17 cellular contexts compared by ENCODE assay signal in the genomic region with DNA sequence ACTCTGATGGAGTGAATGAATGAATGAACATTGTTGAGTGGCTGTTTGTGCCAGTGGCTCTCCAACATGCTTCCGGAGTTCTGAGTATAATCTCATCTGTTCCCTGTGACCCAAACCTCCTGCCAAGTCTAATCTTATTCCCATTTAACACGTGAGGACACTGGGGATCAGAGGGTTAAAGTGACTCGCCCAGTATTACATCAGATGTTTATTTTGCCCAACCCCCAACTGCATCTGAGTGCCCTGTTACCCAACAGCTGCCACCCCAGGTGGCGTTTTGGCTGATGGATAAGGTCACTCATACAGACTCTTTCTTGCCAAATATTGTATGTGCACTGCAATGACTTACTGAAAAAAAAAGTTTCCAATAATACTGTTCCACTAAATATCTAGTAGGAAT.
DNase-seq lines count a peak whose midpoint lies in the region; ATAC-seq and TF ChIP-seq lines count a peak whose summit lies in the region.
"Had no signal": no experiment of that assay in that cellular context is flagged by ENCODE, and none has a peak within 500 bp of the region (broad histone marks: within the 10 kb centered on the region; RNA-seq: fewer than 3 reads in every experiment).

No MANE protein-coding gene starts in this region.

- peaks cover 7% of the 10 kb centered on the region for H3K27me3 Mint-ChIP-seq in neural progenitor cell (ENCODE audit: insufficient read depth, low read depth)

- no peaks in the 10 kb centered on the region for H3K36me3 Mint-ChIP-seq in neural progenitor cell
- H3K36me3 Mint-ChIP-seq: CD4-positive, CD25-positive, alpha-beta regulatory T cell; natural killer cell treated with Interleukin-12 subunit alpha and Interleukin-12 subunit beta and Interleukin-15 and Interleukin-18, amount 100 ng/mL, for 72 hours had no signal

- peaks cover 49% of the 10 kb centered on the region for H3K4me1 Mint-ChIP-seq in neural progenitor cell

- H3K9me3 Mint-ChIP-seq in neural progenitor cell: peaks cover 6% of the 10 kb centered on the region
- H3K9me3 Mint-ChIP-seq: activated CD4-positive, alpha-beta memory T cell treated with anti-CD3 and anti-CD28 coated beads, Interleukin-2, amount 10 ng/mL, durations not matched to agents 7 days and 5 days; natural killer cell treated with Interleukin-12 subunit alpha and Interleukin-12 subunit beta and Interleukin-15 and Interleukin-18, amount 100 ng/mL, for 72 hours had no signal

- H2AFZ ChIP-seq in neural progenitor cell (replicated peaks): no peak overlapping the region

- intact Hi-C loops in gastrocnemius medialis (cut with DNase I; ENCODE audit: low total_unique reads): no loop called here

- DNase-seq in NCI-H2171 (lab: John Stamatoyannopoulos, UW): peak; percentile 95
- DNase-seq in WERI-Rb-1: peak; percentile 45
- no peak for DNase-seq in neural progenitor cell (ENCODE audit: low spot score)
- no peak for DNase-seq in activated CD4-positive, alpha-beta T cell treated with anti-CD3 and anti-CD28 coated beads, Interleukin-2, amount 50 U/mL, for 4 hours
- DNase-seq in gastrocnemius medialis: no peak
- no peak for DNase-seq in NCI-H1930 (lab: John Stamatoyannopoulos, UW)
- DNase-seq: activated CD4-positive, alpha-beta memory T cell treated with anti-CD3 and anti-CD28 coated beads, Interleukin-2, amount 10 ng/mL, durations not matched to agents 7 days and 5 days; activated gamma-delta T cell; CD4-positive, CD25-positive, alpha-beta regulatory T cell; head of caudate nucleus; MM.1S; sigmoid colon; T-helper 2 cell had no signal

- POLR2A ChIA-PET in HEK293 (lab: Yijun Ruan, JAX): no interaction called here

- no peak for TF ChIP-seq POLR2A in gastrocnemius medialis (IDR thresholded peaks at IDR 0.05)

- CTCF ChIA-PET in HEK293 (lab: Yijun Ruan, JAX): no interaction called here

- peaks cover 29% of the 10 kb centered on the region for H3F3A ChIP-seq in neural progenitor cell (ENCODE audit: low read depth)

- in situ Hi-C loops in gastrocnemius medialis (cut with MboI; ENCODE audit: low sequenced_read_pairs in 4 of 4): no loop called here

- no peaks in the 10 kb centered on the region for H3K79me2 ChIP-seq in neural progenitor cell (ENCODE audit: low read depth)

- no peaks in the 10 kb centered on the region for H4K20me1 ChIP-seq in neural progenitor cell (ENCODE audit: low read depth)

- H3K36me3 ChIP-seq in HEK293 (ENCODE audit: control insufficient read depth in 2 of 2, insufficient read depth in 1 of 2, low read length in 2 of 2) (no peaks in the 10 kb centered on the region), WERI-Rb-1 (no peaks in the 10 kb centered on the region), neural progenitor cell (no peaks in the 10 kb centered on the region), gastrocnemius medialis (no peaks in the 10 kb centered on the region)
- H3K36me3 ChIP-seq: cardiac muscle cell, sigmoid colon had no signal

- H3K4me3 ChIP-seq in HEK293 (ENCODE audit: low read depth, low read length) (no peak overlapping the region), WERI-Rb-1 (ENCODE audit: low read depth, low read length) (no peak overlapping the region), neural progenitor cell (no peak overlapping the region), gastrocnemius medialis (no peak overlapping the region)
- H3K4me3 ChIP-seq: cardiac muscle cell, sigmoid colon had no signal

- H3K27ac ChIP-seq in HEK293 (ENCODE audit: extremely low read depth, low read depth, low read length): no peak overlapping the region
- peak overlapping the region; percentile 48 for H3K27ac ChIP-seq in WERI-Rb-1
- H3K27ac ChIP-seq in neural progenitor cell: no peak overlapping the region
- H3K27ac ChIP-seq in gastrocnemius medialis: no peak overlapping the region
- H3K27ac ChIP-seq: cardiac muscle cell, sigmoid colon had no signal

- H3K9ac ChIP-seq in neural progenitor cell: no peak overlapping the region

- TF ChIP-seq CTCF in HEK293 (tag by site-specific recombination; IDR thresholded peaks at IDR 0.05): no peak
- no peak for TF ChIP-seq CTCF in WERI-Rb-1 (IDR thresholded peaks at IDR 0.05; ENCODE audit: low read depth, low read length)
- TF ChIP-seq CTCF in neural progenitor cell (IDR thresholded peaks at IDR 0.05): no peak
- no peak for TF ChIP-seq CTCF in gastrocnemius medialis (IDR thresholded peaks at IDR 0.05 in 4 of 5, conservative IDR thresholded peaks at IDR 0.05 in 1 of 5)

- H3K27me3 ChIP-seq in WERI-Rb-1 (ENCODE audit: insufficient read depth, low read depth, severe bottlenecking) (no peaks in the 10 kb centered on the region), neural progenitor cell (no peaks in the 10 kb centered on the region), gastrocnemius medialis (no peaks in the 10 kb centered on the region)

- H3K4me2 ChIP-seq in neural progenitor cell: peak overlapping the region; percentile 50

- H3K4me1 ChIP-seq in HEK293 (ENCODE audit: control insufficient read depth, insufficient read depth, low read length) (peaks cover 11% of the 10 kb centered on the region), neural progenitor cell (peaks cover 49% of the 10 kb centered on the region), gastrocnemius medialis (no peaks in the 10 kb centered on the region)
- H3K4me1 ChIP-seq: sigmoid colon had no signal

- no peak for ATAC-seq in gastrocnemius medialis
- ATAC-seq: natural killer cell treated with Interleukin-12 subunit alpha and Interleukin-12 subunit beta and Interleukin-15 and Interleukin-18, amount 100 ng/mL, for 72 hours; Panc1 had no signal

- no peak overlapping the region for H3K4me3 Mint-ChIP-seq in neural progenitor cell
- H3K4me3 Mint-ChIP-seq: activated CD4-positive, alpha-beta memory T cell treated with anti-CD3 and anti-CD28 coated beads, Interleukin-2, amount 10 ng/mL, durations not matched to agents 7 days and 5 days; CD4-positive, CD25-positive, alpha-beta regulatory T cell; natural killer cell treated with Interleukin-12 subunit alpha and Interleukin-12 subunit beta and Interleukin-15 and Interleukin-18, amount 100 ng/mL, for 72 hours had no signal

- H3K27ac Mint-ChIP-seq in neural progenitor cell: no peak overlapping the region
- H3K27ac Mint-ChIP-seq: activated CD4-positive, alpha-beta memory T cell treated with anti-CD3 and anti-CD28 coated beads, Interleukin-2, amount 10 ng/mL, durations not matched to agents 7 days and 5 days; CD4-positive, CD25-positive, alpha-beta regulatory T cell; natural killer cell treated with Interleukin-12 subunit alpha and Interleukin-12 subunit beta and Interleukin-15 and Interleukin-18, amount 100 ng/mL, for 72 hours had no signal

- no peaks in the 10 kb centered on the region for H3K9me3 ChIP-seq in HEK293 (ENCODE audit: control insufficient read depth, insufficient read depth, low read depth, low read length)
- peaks cover 4% of the 10 kb centered on the region for H3K9me3 ChIP-seq in WERI-Rb-1 (ENCODE audit: severe bottlenecking)
- no peaks in the 10 kb centered on the region for H3K9me3 ChIP-seq in neural progenitor cell (ENCODE audit: low read depth)
- H3K9me3 ChIP-seq in gastrocnemius medialis: no peaks in the 10 kb centered on the region
- H3K9me3 ChIP-seq: sigmoid colon had no signal

TF ChIP-seq in HEK293, 187 proteins besides CTCF, POLR2A, EP300 and RAD21 (continues in another document):
- no peak for TF ChIP-seq KLF17 (tag by site-specific recombination; IDR thresholded peaks at IDR 0.05)
- TF ChIP-seq ZEB2 (tag by site-specific recombination; IDR thresholded peaks at IDR 0.05): peak; percentile 40; the same call in 1 of the 2 replicates
- TF ChIP-seq, protein P1, sequence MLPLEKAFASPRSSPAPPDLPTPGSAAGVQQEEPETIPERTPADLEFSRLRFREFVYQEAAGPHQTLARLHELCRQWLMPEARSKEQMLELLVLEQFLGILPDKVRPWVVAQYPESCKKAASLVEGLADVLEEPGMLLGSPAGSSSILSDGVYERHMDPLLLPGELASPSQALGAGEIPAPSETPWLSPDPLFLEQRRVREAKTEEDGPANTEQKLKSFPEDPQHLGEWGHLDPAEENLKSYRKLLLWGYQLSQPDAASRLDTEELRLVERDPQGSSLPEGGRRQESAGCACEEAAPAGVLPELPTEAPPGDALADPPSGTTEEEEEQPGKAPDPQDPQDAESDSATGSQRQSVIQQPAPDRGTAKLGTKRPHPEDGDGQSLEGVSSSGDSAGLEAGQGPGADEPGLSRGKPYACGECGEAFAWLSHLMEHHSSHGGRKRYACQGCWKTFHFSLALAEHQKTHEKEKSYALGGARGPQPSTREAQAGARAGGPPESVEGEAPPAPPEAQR (tag by site-specific recombination; IDR thresholded peaks at IDR 0.05): no peak

Comparison
In these comparisons a context has a peak if more than half of its experiments do, and no peak if none do; other contexts are left out.
1. DNase-seq: peak in NCI-H2171 (single experiment) and WERI-Rb-1 (single experiment); none in neural progenitor cell (single experiment), activated CD4-positive, alpha-beta T cell treated with anti-CD3 and anti-CD28 coated beads, Interleukin-2, amount 50 U/mL, for 4 hours (0 of 2), gastrocnemius medialis (0 of 2) and NCI-H1930 (0 of 2).